Comparison of ENCODE assay signal across 9 cellular contexts in genomic region chr20:5642155-5642981, GRCh38. TPM values are rescaled to one million over a fixed set of nuclear protein-coding genes. Genes with fewer than 3 reads are reported as not detected.
A peak's percentile ranks its signal among the peaks of the same experiment; 100 is the strongest.
DNase-seq lines count a peak whose midpoint lies in the region; ATAC-seq, FAIRE-seq and TF ChIP-seq lines count a peak whose summit lies in the region.
"Had no signal": no experiment of that assay in that cellular context is flagged by ENCODE, and none has a peak within 500 bp of the region (broad histone marks: within the 10 kb centered on the region; RNA-seq: fewer than 3 reads in every experiment).

No MANE protein-coding gene starts in this region.

- no peaks in the 10 kb centered on the region for H3K36me3 ChIP-seq in OCI-LY1 (ENCODE audit: insufficient read depth, low read length)
- no peaks in the 10 kb centered on the region for H3K36me3 ChIP-seq in sigmoid colon

- TF ChIP-seq POLR2A in GM12892 (IDR thresholded peaks at IDR 0.05; ENCODE audit: low read depth, low read length) (no peak), sigmoid colon (IDR thresholded peaks at IDR 0.05) (no peak)

- peak overlapping the region; percentile 95 for H3K27ac ChIP-seq in OCI-LY1 (ENCODE audit: low read depth, low read length, poor library complexity, severe bottlenecking)
- peak overlapping the region; percentile 28 to 73 (median 33) for H3K27ac ChIP-seq in sigmoid colon

- peak overlapping the region; percentile 6; the same call in 1 of the 2 replicates for H3K4me2 ChIP-seq in OCI-LY1 (ENCODE audit: low read length)

- WGBS in sigmoid colon, 2 donors: 22 to 34% methylated on average over 3 of the region's 3 CpGs

- no peaks in the 10 kb centered on the region for H3K27me3 Mint-ChIP-seq in type B pancreatic cell
- H3K27me3 Mint-ChIP-seq: activated CD8-positive, alpha-beta memory T cell treated with anti-CD3 and anti-CD28 coated beads, Interleukin-2, amount 10 ng/mL, durations not matched to agents 7 days and 5 days had no signal

- no peaks in the 10 kb centered on the region for H3K36me3 Mint-ChIP-seq in type B pancreatic cell

- ATAC-seq in GM21367 (IDR thresholded peaks at IDR 0.05; ENCODE audit: unreplicated experiment) (no peak), GM18858 (IDR thresholded peaks at IDR 0.05; ENCODE audit: unreplicated experiment) (no peak)
- ATAC-seq: activated CD8-positive, alpha-beta memory T cell treated with anti-CD3 and anti-CD28 coated beads, Interleukin-2, amount 10 ng/mL, durations not matched to agents 7 days and 5 days had no signal

- no peak for TF ChIP-seq EP300 in sigmoid colon (IDR thresholded peaks at IDR 0.05)

- H3K4me1 ChIP-seq in OCI-LY1 (ENCODE audit: insufficient read depth, low read length, severe bottlenecking) (peaks cover 55% of the 10 kb centered on the region), sigmoid colon (peaks cover 0 to 8% (median 0%) of the 10 kb centered on the region in 4 donors)

- no peak overlapping the region for H3K27ac Mint-ChIP-seq in type B pancreatic cell
- H3K27ac Mint-ChIP-seq: activated CD8-positive, alpha-beta memory T cell treated with anti-CD3 and anti-CD28 coated beads, Interleukin-2, amount 10 ng/mL, durations not matched to agents 7 days and 5 days had no signal

- H3K27me3 ChIP-seq in OCI-LY1 (ENCODE audit: insufficient read depth, low read length) (no peaks in the 10 kb centered on the region), sigmoid colon (no peaks in the 10 kb centered on the region)

- no peak overlapping the region for H2AFZ ChIP-seq in OCI-LY1 (ENCODE audit: low read length)

- H3K4me1 Mint-ChIP-seq in type B pancreatic cell (ENCODE audit: unreplicated experiment): no peaks in the 10 kb centered on the region

- no peaks in the 10 kb centered on the region for H3K9me2 ChIP-seq in OCI-LY1 (ENCODE audit: low read depth, low read length)

- H3K9ac ChIP-seq in OCI-LY1 (ENCODE audit: low read length): peak overlapping the region; percentile 12; the same call in 1 of the 2 replicates

- H3K4me3 ChIP-seq in OCI-LY1 (ENCODE audit: low read depth, low read length, poor library complexity, severe bottlenecking) (no peak overlapping the region), sigmoid colon (no peak overlapping the region)

- H3K4me3 Mint-ChIP-seq in type B pancreatic cell: no peak overlapping the region
- H3K4me3 Mint-ChIP-seq: activated CD8-positive, alpha-beta memory T cell treated with anti-CD3 and anti-CD28 coated beads, Interleukin-2, amount 10 ng/mL, durations not matched to agents 7 days and 5 days had no signal

- H3F3A ChIP-seq in OCI-LY1 (ENCODE audit: insufficient read depth, low read length): peaks cover 9% of the 10 kb centered on the region; the same call in 1 of the 2 replicates

- no peaks in the 10 kb centered on the region for H4K20me1 ChIP-seq in OCI-LY1 (ENCODE audit: insufficient read depth, low read length)

- TF ChIP-seq CTCF in OCI-LY1 (IDR thresholded peaks at IDR 0.05; ENCODE audit: low read length) (no peak), sigmoid colon (IDR thresholded peaks at IDR 0.05) (no peak), type B pancreatic cell (conservative IDR thresholded peaks at IDR 0.05) (no peak)

- peaks cover 11% of the 10 kb centered on the region for H3K9me3 ChIP-seq in OCI-LY1 (ENCODE audit: low read length)
- H3K9me3 ChIP-seq in sigmoid colon: no peaks in the 10 kb centered on the region

- no peaks in the 10 kb centered on the region for H3K9me3 Mint-ChIP-seq in type B pancreatic cell

- FAIRE-seq in GM12892 (lab: Jason Lieb, UNC): peak; percentile 73

- no peaks in the 10 kb centered on the region for H3K79me2 ChIP-seq in OCI-LY1 (ENCODE audit: insufficient read depth, low read length)

- DNase-seq in GM12892 (ENCODE audit: insufficient read length) (no peak), fibroblast of gingiva (ENCODE audit: low read depth) (peak; percentile 98), sigmoid colon (peak; percentile 72), type B pancreatic cell (ENCODE audit: extremely low spot score, unreplicated experiment) (no peak)
- no peak for DNase-seq in stimulated activated CD4-positive, alpha-beta T cell treated with anti-CD3 and anti-CD28 coated beads, Interleukin-4, amount 100 ng/mL, for 1 hour
- DNase-seq: activated CD8-positive, alpha-beta memory T cell treated with anti-CD3 and anti-CD28 coated beads, Interleukin-2, amount 10 ng/mL, durations not matched to agents 7 days and 5 days had no signal

- intact Hi-C loops in sigmoid colon (cut with DNase I): no loop called here

RNA-seq across cellular contexts. Expression of gene GPCPD1, which starts 31.6 kb away (rescaled TPM):
- 35.6 TPM for polyA plus RNA-seq in GM12892 (2012; ENCODE audit: missing spikeins)
- total RNA-seq in sigmoid colon (10 to 100 TPM; 15.2 to 22.1 (median 15.8) TPM), type B pancreatic cell (ENCODE audit: low replicate concordance) (31.0 and 37.5 TPM in 2 replicates)
- 10 to 100 TPM in 1 of 3 donors, 1 to 10 TPM in 2; 6.0 to 17.0 (median 6.9) TPM for polyA plus RNA-seq in sigmoid colon

Comparison
In these comparisons a context has a peak if more than half of its experiments do, and no peak if none do; other contexts are left out.
1. DNase-seq: peak in fibroblast of gingiva (single experiment) and sigmoid colon (single experiment); none in GM12892 (single experiment), stimulated activated CD4-positive, alpha-beta T cell treated with anti-CD3 and anti-CD28 coated beads, Interleukin-4, amount 100 ng/mL, for 1 hour (single experiment) and type B pancreatic cell (single experiment).